ENCODE assay signal across 14 cellular contexts in genomic region chr18:12862874-12863482, GRCh38. TPM values are rescaled to one million over a fixed set of nuclear protein-coding genes. Genes with fewer than 3 reads are reported as not detected.
DNase-seq lines count a peak whose midpoint lies in the region; ATAC-seq, FAIRE-seq and TF ChIP-seq lines count a peak whose summit lies in the region.
"Had no signal": no experiment of that assay in that cellular context is flagged by ENCODE, and none has a peak within 500 bp of the region (broad histone marks: within the 10 kb centered on the region; RNA-seq: fewer than 3 reads in every experiment).

No MANE protein-coding gene starts in this region.

- WGBS in A549 (ENCODE audit: missing lambda C conversion rate): 91% methylated on average over 2 of the region's 2 CpGs

- H3K27ac ChIP-seq in A549 (0 out of 6 replicates have a peak overlapping the region, but pooled peaks of 1 of the 2 experiments have one; percentile 37), VCaP (peak overlapping the region; percentile 58), A673 (ENCODE audit: low read depth, low read length, poor library complexity, severe bottlenecking) (no peak overlapping the region)

- TF ChIP-seq CTCF in A549 (IDR thresholded peaks at IDR 0.05): no peak
- TF ChIP-seq CTCF in VCaP (conservative IDR thresholded peaks at IDR 0.05): no peak
- TF ChIP-seq CTCF in A673 (conservative IDR thresholded peaks at IDR 0.05; ENCODE audit: low read depth, low read length): no peak

- no peaks in the 10 kb centered on the region for H3K27me3 ChIP-seq in A673 (replicated peaks; ENCODE audit: insufficient read depth, low read depth, low read length, poor library complexity)
- H3K27me3 ChIP-seq: pancreas had no signal

- 0 out of 3 replicates have a peak overlapping the region, but pooled peaks have one; percentile 26 for H3K4me2 ChIP-seq in A549

- no TSS peak for BruUV-seq in A673 (replicated peaks; lab: Mats Ljungman, UMichigan)

- ATAC-seq in A549 (no peak), left colon (peak; percentile 27), HG02973 (IDR thresholded peaks at IDR 0.05; ENCODE audit: unreplicated experiment) (no peak)

- TF ChIP-seq EP300 in A549 (IDR thresholded peaks at IDR 0.05): no peak

- POLR2A ChIA-PET in A549 (lab: Yijun Ruan, JAX) (interaction anchor here (2.7 kb wide), 1 partner anchor 21 kb away, joined by 23 read pairs; the partner anchor contains the start of gene PTPN2), A673 (lab: Charles Lee; ENCODE audit: low non-redundant PET) (no interaction called here)

- FAIRE-seq in A549 (lab: Jason Lieb, UNC) (no peak), GM12891 (lab: Jason Lieb, UNC) (peak; percentile 57)
- FAIRE-seq: pancreas had no signal

- H3K9me3 ChIP-seq in A549: no peaks in the 10 kb centered on the region
- H3K9me3 ChIP-seq in A673 (ENCODE audit: low read depth, low read length, poor library complexity, severe bottlenecking): no peaks in the 10 kb centered on the region
- H3K9me3 ChIP-seq: pancreas had no signal

- H3K4me3 ChIP-seq in A549 (no peak overlapping the region), A673 (ENCODE audit: low read depth, low read length, poor library complexity, severe bottlenecking) (no peak overlapping the region)
- H3K4me3 ChIP-seq: pancreas had no signal

- TF ChIP-seq RAD21 in A549 (conservative IDR thresholded peaks at IDR 0.05 in 1 of 2, IDR thresholded peaks at IDR 0.05 in 1 of 2): no peak

- DNase-seq in A549 (ENCODE audit: low read depth in 1 of 2, low spot score in 1 of 2) (no peak), GM12891 (ENCODE audit: insufficient read length, low spot score) (no peak), left colon (no peak), germinal center (ENCODE audit: low spot score) (no peak), A673 (ENCODE audit: low spot score) (no peak), NCI-H748 treated with DMSO at 0.1 percent for 48 hours (lab: John Stamatoyannopoulos, UW) (no peak)
- DNase-seq: activated CD4-positive, alpha-beta T cell treated with anti-CD3 and anti-CD28 coated beads, Interleukin-2, amount 50 U/mL, for 1 hour; activated effector memory CD4-positive, alpha-beta T cell treated with Interleukin-2 at 50 U/mL for 16 hours; aorta; MV-4-11; NCI-H2081 treated with DMSO at 0.1 percent for 48 hours; pancreas had no signal

- intact Hi-C loops in left colon (cut with DNase I, micrococcal nuclease): no loop called here
- intact Hi-C loops in A673 (cut with micrococcal nuclease; ENCODE audit: unreplicated experiment): no loop called here

- CTCF ChIA-PET in A549 (lab: Yijun Ruan, JAX): interaction anchor here (0.7 kb wide), 1 partner anchor 19 kb away, joined by 3 read pairs; no protein-coding TSS in a partner anchor
- CTCF ChIA-PET in A673 (lab: Charles Lee): no interaction called here

- H3K4me1 ChIP-seq in A549 (peaks cover 17% of the 10 kb centered on the region; the same call in 2 of the 3 replicates), A673 (ENCODE audit: insufficient read depth, low read length, poor library complexity, severe bottlenecking) (no peaks in the 10 kb centered on the region)

- TF ChIP-seq POLR2A in A549 (IDR thresholded peaks at IDR 0.05; ENCODE audit: low read length) (no peak), GM12891 (IDR thresholded peaks at IDR 0.05; ENCODE audit: low read depth, low read length) (no peak)

- H3K36me3 ChIP-seq in A673 (ENCODE audit: insufficient read depth, low read length, poor library complexity, severe bottlenecking): no peaks in the 10 kb centered on the region
- H3K36me3 ChIP-seq: pancreas had no signal

TF ChIP-seq in A549, 52 proteins besides CTCF, POLR2A, EP300 and RAD21:
- TF ChIP-seq RNF2 (IDR thresholded peaks at IDR 0.05; ENCODE audit: borderline replicate concordance, low read depth): no peak
- TF ChIP-seq HEYL (CRISPR knock-in tag; IDR thresholded peaks at IDR 0.05): no peak
- TF ChIP-seq SREBF2 (IDR thresholded peaks at IDR 0.05): no peak
- no peak for TF ChIP-seq BHLHE40 (IDR thresholded peaks at IDR 0.05; ENCODE audit: low read depth, low read length)
- no peak for TF ChIP-seq CHD2 (IDR thresholded peaks at IDR 0.05; ENCODE audit: low read length, partially characterized antibody)
- no peak for TF ChIP-seq CBX2 (IDR thresholded peaks at IDR 0.05; ENCODE audit: borderline replicate concordance, low read depth)
- TF ChIP-seq JUN (IDR thresholded peaks at IDR 0.05): no peak
- no peak for TF ChIP-seq ZC3H11A (IDR thresholded peaks at IDR 0.05)

TF ChIP-seq in GM12891, 5 proteins besides CTCF, POLR2A, EP300 and RAD21:
- TF ChIP-seq PAX5 (IDR thresholded peaks at IDR 0.05; ENCODE audit: insufficient read depth, low read length, severe bottlenecking) (no peak), SPI1 (IDR thresholded peaks at IDR 0.05; ENCODE audit: low read depth, low read length) (no peak), TAF1 (IDR thresholded peaks at IDR 0.05; ENCODE audit: low read depth, low read length) (no peak), POU2F2 (IDR thresholded peaks at IDR 0.05; ENCODE audit: low read depth, low read length) (no peak)
TF ChIP-seq in GM12891: peak in this region for 0.

RNA-seq across cellular contexts. Expression of gene PTPN2, which starts 21.1 kb away (rescaled TPM):
- polyA plus RNA-seq in A549 (2011; rRNA removed) (32.4 and 33.3 TPM in 2 replicates), A549 (2017; fragmentation: RNase III; extraction: RNeasy Plus Mini Kit Qiagen cat#74134 plus additional on column Dnase treatment) (22.9 to 25.3 TPM (median 23.0 TPM) in 3 replicates)
- 7.4 and 8.0 TPM in 2 replicates for polyA plus RNA-seq in A549 (2012; cell fraction: cytosol; rRNA removed)
- polyA plus RNA-seq in A549 (2012; cell fraction: nucleus; rRNA removed): 5.8 and 10.5 TPM in 2 replicates
- 9.5 and 20.4 TPM in 2 replicates for polyA minus RNA-seq in A549 (2011; rRNA and poly(A)+ RNA removed)
- 28.7 TPM for polyA plus RNA-seq in GM12891 (2012; ENCODE audit: low read depth, missing spikeins)
- total RNA-seq in left colon (10 to 100 TPM; 34.0 to 35.4 TPM), A673 (2021) (35.8 and 44.7 TPM in 2 replicates)
